ENCODE assay signal across 13 cellular contexts in genomic region chr19:48394331-48395169, GRCh38. TPM values are rescaled to one million over a fixed set of nuclear protein-coding genes. Genes with fewer than 3 reads are reported as not detected.
A peak's percentile ranks its signal among the peaks of the same experiment; 100 is the strongest.
DNase-seq lines count a peak whose midpoint lies in the region; ATAC-seq and TF ChIP-seq lines count a peak whose summit lies in the region.
"Had no signal": no experiment of that assay in that cellular context is flagged by ENCODE, and none has a peak within 500 bp of the region (broad histone marks: within the 10 kb centered on the region; RNA-seq: fewer than 3 reads in every experiment).

No MANE protein-coding gene starts in this region.

- TF ChIP-seq CTCF in PC-9 (conservative IDR thresholded peaks at IDR 0.05): no peak
- TF ChIP-seq CTCF in retinal pigment epithelial cell (conservative IDR thresholded peaks at IDR 0.05; ENCODE audit: low read depth, low read length): no peak

- H3K27me3 ChIP-seq in PC-9 (ENCODE audit: insufficient read depth, low read depth) (peaks cover 11% of the 10 kb centered on the region), endocrine pancreas (ENCODE audit: control insufficient read depth, insufficient read depth, low read length) (peaks cover 3% of the 10 kb centered on the region)

- peaks cover 7% of the 10 kb centered on the region for H3K36me3 Mint-ChIP-seq in activated CD4-positive, alpha-beta T cell treated with anti-CD3 and anti-CD28 coated beads, Interleukin-2, amount 10 ng/mL, durations not matched to agents 24 days and 14 days (ENCODE audit: low read depth)
- peaks cover 3% of the 10 kb centered on the region for H3K36me3 Mint-ChIP-seq in activated CD4-positive, alpha-beta T cell treated with anti-CD3 and anti-CD28 coated beads, Interleukin-2, amount 10 ng/mL, durations not matched to agents 7 days and 5 days (ENCODE audit: low read depth)

- peak overlapping the region; percentile 36 for H3K9ac ChIP-seq in endocrine pancreas (ENCODE audit: control insufficient read depth, insufficient read depth, low read length)

- peaks cover 31% of the 10 kb centered on the region for H3K79me2 ChIP-seq in PC-9 (ENCODE audit: low read depth)

- intact Hi-C loops in activated CD4-positive, alpha-beta T cell treated with anti-CD3 and anti-CD28 coated beads, Interleukin-2, amount 10 ng/mL, durations not matched to agents 24 days and 14 days (cut with micrococcal nuclease): loop anchor here (5.0 kb wide), 1 partner anchor 98 kb away; no protein-coding TSS in a partner anchor
- intact Hi-C loops in PC-9 (cut with micrococcal nuclease; ENCODE audit: unreplicated experiment): loop anchor here (5.0 kb wide), 2 partner anchors 73 to 93 kb away; partner anchors contain the start of gene CYTH2

- H3K27ac Mint-ChIP-seq in activated CD4-positive, alpha-beta T cell treated with anti-CD3 and anti-CD28 coated beads, Interleukin-2, amount 10 ng/mL, durations not matched to agents 24 days and 14 days: no peak overlapping the region
- no peak overlapping the region for H3K27ac Mint-ChIP-seq in activated CD4-positive, alpha-beta T cell treated with anti-CD3 and anti-CD28 coated beads, Interleukin-2, amount 10 ng/mL, durations not matched to agents 7 days and 5 days

- no peak overlapping the region for H3K4me3 ChIP-seq in PC-9
- H3K4me3 ChIP-seq in endocrine pancreas (ENCODE audit: control insufficient read depth, insufficient read depth, low read length): no peak overlapping the region
- H3K4me3 ChIP-seq in retinal pigment epithelial cell (ENCODE audit: low read length): peak overlapping the region; percentile 30
- H3K4me3 ChIP-seq: mucosa of descending colon, uterus had no signal

- H3K9me3 ChIP-seq in PC-9 (ENCODE audit: insufficient read depth, low read depth) (no peaks in the 10 kb centered on the region), endocrine pancreas (ENCODE audit: control insufficient read depth, low read length) (no peaks in the 10 kb centered on the region)
- H3K9me3 ChIP-seq: mucosa of descending colon, uterus had no signal

- POLR2A ChIA-PET in activated CD4-positive, alpha-beta T cell treated with anti-CD3 and anti-CD28 coated beads, Interleukin-2, amount 10 ng/mL, durations not matched to agents 7 days and 5 days (lab: Charles Lee): no interaction called here
- POLR2A ChIA-PET in PC-9 (lab: Charles Lee; ENCODE audit: unreplicated experiment): interaction anchor here (0.5 to 0.7 kb wide), 4 partner anchors 16 to 98 kb away, joined by 3 to 17 read pairs (median 8); partner anchors contain the start of gene SYNGR4

- H3K4me3 Mint-ChIP-seq in activated CD4-positive, alpha-beta T cell treated with anti-CD3 and anti-CD28 coated beads, Interleukin-2, amount 10 ng/mL, durations not matched to agents 24 days and 14 days: peak overlapping the region; percentile 42
- H3K4me3 Mint-ChIP-seq in activated CD4-positive, alpha-beta T cell treated with anti-CD3 and anti-CD28 coated beads, Interleukin-2, amount 10 ng/mL, durations not matched to agents 7 days and 5 days: no peak overlapping the region

- H3K27me3 Mint-ChIP-seq in activated CD4-positive, alpha-beta T cell treated with anti-CD3 and anti-CD28 coated beads, Interleukin-2, amount 10 ng/mL, durations not matched to agents 24 days and 14 days: peaks cover 47% of the 10 kb centered on the region
- peaks cover 55% of the 10 kb centered on the region for H3K27me3 Mint-ChIP-seq in activated CD4-positive, alpha-beta T cell treated with anti-CD3 and anti-CD28 coated beads, Interleukin-2, amount 10 ng/mL, durations not matched to agents 7 days and 5 days

- no peaks in the 10 kb centered on the region for H4K20me1 ChIP-seq in PC-9 (ENCODE audit: insufficient read depth)

- in situ Hi-C loops in KBM-7 (cut with MboI; ENCODE audit: low pct_unique_long_range_greater_than_20kb, low sequenced_read_pairs): no loop called here

- H3K27ac ChIP-seq in PC-9: no peak overlapping the region
- H3K27ac ChIP-seq: uterus had no signal

- H3K36me3 ChIP-seq in PC-9 (ENCODE audit: low read depth): no peaks in the 10 kb centered on the region
- H3K36me3 ChIP-seq in endocrine pancreas (ENCODE audit: control insufficient read depth, insufficient read depth, low read length): no peaks in the 10 kb centered on the region
- H3K36me3 ChIP-seq: uterus had no signal

- H3K9me2 ChIP-seq in PC-9 (ENCODE audit: insufficient read depth): no peaks in the 10 kb centered on the region

- H3K4me1 ChIP-seq in PC-9 (replicated peaks; ENCODE audit: insufficient read depth): peaks cover 13% of the 10 kb centered on the region
- H3K4me1 ChIP-seq in endocrine pancreas (ENCODE audit: control insufficient read depth, insufficient read depth, low read length): no peaks in the 10 kb centered on the region

- H3K4me1 Mint-ChIP-seq in activated CD4-positive, alpha-beta T cell treated with anti-CD3 and anti-CD28 coated beads, Interleukin-2, amount 10 ng/mL, durations not matched to agents 24 days and 14 days: peaks cover 33% of the 10 kb centered on the region
- H3K4me1 Mint-ChIP-seq in activated CD4-positive, alpha-beta T cell treated with anti-CD3 and anti-CD28 coated beads, Interleukin-2, amount 10 ng/mL, durations not matched to agents 7 days and 5 days: peaks cover 36% of the 10 kb centered on the region

- DNase-seq in activated CD4-positive, alpha-beta T cell treated with anti-CD3 and anti-CD28 coated beads, Interleukin-2, amount 10 ng/mL, durations not matched to agents 24 days and 14 days: no peak
- DNase-seq in activated CD4-positive, alpha-beta T cell treated with anti-CD3 and anti-CD28 coated beads, Interleukin-2, amount 10 ng/mL, durations not matched to agents 7 days and 5 days: no peak
- peak in 1 of 2 experiments; percentile 28 for DNase-seq in PC-9
- no peak for DNase-seq in retinal pigment epithelial cell (ENCODE audit: low read depth)
- DNase-seq in nucleus accumbens (lab: John Stamatoyannopoulos, UW): no peak
- no peak for DNase-seq in KBM-7
- DNase-seq: activated gamma-delta T cell; stimulated activated CD4-positive, alpha-beta T cell treated with anti-CD3 and anti-CD28 coated beads, Interleukin-4, amount 100 ng/mL, for 24 hours; uterus had no signal

- peak overlapping the region; percentile 54; the same call in 1 of the 2 replicates for H3K4me2 ChIP-seq in PC-9

- peaks cover 42% of the 10 kb centered on the region for H3F3A ChIP-seq in PC-9 (ENCODE audit: insufficient read depth, low read depth)

- peaks cover 2% of the 10 kb centered on the region for H3K9me3 Mint-ChIP-seq in activated CD4-positive, alpha-beta T cell treated with anti-CD3 and anti-CD28 coated beads, Interleukin-2, amount 10 ng/mL, durations not matched to agents 24 days and 14 days
- no peaks in the 10 kb centered on the region for H3K9me3 Mint-ChIP-seq in activated CD4-positive, alpha-beta T cell treated with anti-CD3 and anti-CD28 coated beads, Interleukin-2, amount 10 ng/mL, durations not matched to agents 7 days and 5 days

- ATAC-seq in GM18517 (IDR thresholded peaks at IDR 0.05; ENCODE audit: unreplicated experiment): no peak
- ATAC-seq: mucosa of descending colon had no signal

- CTCF ChIA-PET in activated CD4-positive, alpha-beta T cell treated with anti-CD3 and anti-CD28 coated beads, Interleukin-2, amount 10 ng/mL, durations not matched to agents 7 days and 5 days (lab: Charles Lee): interaction anchor here (0.6 kb wide), 1 partner anchor 236 kb away, joined by 3 read pairs; no protein-coding TSS in a partner anchor
- CTCF ChIA-PET in PC-9 (lab: Charles Lee): no interaction called here

- H2AFZ ChIP-seq in PC-9: no peak overlapping the region

- BruUV-seq in PC-9 (replicated peaks; lab: Mats Ljungman, UMichigan): no TSS peak

RNA-seq across cellular contexts. Expression of gene GRIN2D, which starts 1.1 kb away (rescaled TPM):
- 0.16 and 0.26 TPM in 2 replicates for total RNA-seq in activated CD4-positive, alpha-beta T cell treated with anti-CD3 and anti-CD28 coated beads, Interleukin-2, amount 10 ng/mL, durations not matched to agents 24 days and 14 days
- total RNA-seq in activated CD4-positive, alpha-beta T cell treated with anti-CD3 and anti-CD28 coated beads, Interleukin-2, amount 10 ng/mL, durations not matched to agents 7 days and 5 days: under 1 TPM; 0.04 to 0.20 TPM
- 3.2 and 3.8 TPM in 2 replicates for total RNA-seq in PC-9 (2021)
- total RNA-seq: SK-MEL-5 had no signal

RNA-seq across cellular contexts. Expression of gene KDELR1, which starts 3.2 kb away (rescaled TPM):
- 75.5 and 77.7 TPM in 2 replicates for total RNA-seq in activated CD4-positive, alpha-beta T cell treated with anti-CD3 and anti-CD28 coated beads, Interleukin-2, amount 10 ng/mL, durations not matched to agents 24 days and 14 days
- total RNA-seq in activated CD4-positive, alpha-beta T cell treated with anti-CD3 and anti-CD28 coated beads, Interleukin-2, amount 10 ng/mL, durations not matched to agents 7 days and 5 days: 10 to 100 TPM; 69.6 to 81.6 TPM
- 220 and 261 TPM in 2 replicates for total RNA-seq in PC-9 (2021)

RNA-seq across cellular contexts. Expression of gene SYNGR4, which starts 30.4 kb away (rescaled TPM):
- total RNA-seq in activated CD4-positive, alpha-beta T cell treated with anti-CD3 and anti-CD28 coated beads, Interleukin-2, amount 10 ng/mL, durations not matched to agents 24 days and 14 days: 0.33 TPM in 1 of 2 replicates, not detected in the other
- not detected for total RNA-seq in activated CD4-positive, alpha-beta T cell treated with anti-CD3 and anti-CD28 coated beads, Interleukin-2, amount 10 ng/mL, durations not matched to agents 7 days and 5 days
- 1.3 and 2.1 TPM in 2 replicates for total RNA-seq in PC-9 (2021)
- total RNA-seq: SK-MEL-5, uterus had no signal

RNA-seq across cellular contexts. Expression of gene TMEM143, which starts 30.8 kb away (rescaled TPM):
- total RNA-seq in activated CD4-positive, alpha-beta T cell treated with anti-CD3 and anti-CD28 coated beads, Interleukin-2, amount 10 ng/mL, durations not matched to agents 24 days and 14 days: 13.1 and 13.4 TPM in 2 replicates
- total RNA-seq in activated CD4-positive, alpha-beta T cell treated with anti-CD3 and anti-CD28 coated beads, Interleukin-2, amount 10 ng/mL, durations not matched to agents 7 days and 5 days: 10 to 100 TPM; 19.0 to 21.7 TPM
- total RNA-seq in PC-9 (2021): 24.8 and 31.3 TPM in 2 replicates

RNA-seq across cellular contexts. Expression of gene GRWD1, which starts 51.2 kb away (rescaled TPM):
- 89.1 and 90.6 TPM in 2 replicates for total RNA-seq in activated CD4-positive, alpha-beta T cell treated with anti-CD3 and anti-CD28 coated beads, Interleukin-2, amount 10 ng/mL, durations not matched to agents 24 days and 14 days
- total RNA-seq in activated CD4-positive, alpha-beta T cell treated with anti-CD3 and anti-CD28 coated beads, Interleukin-2, amount 10 ng/mL, durations not matched to agents 7 days and 5 days: 10 to 100 TPM; 31.0 to 35.2 TPM
- total RNA-seq in PC-9 (2021): 35.5 and 44.2 TPM in 2 replicates
